ENCODE assay signal across 1 cellular context in genomic region chr17:75557075-75557851, GRCh38.
TF ChIP-seq lines count a peak whose summit lies in the region.

No MANE protein-coding gene starts in this region.

TF ChIP-seq in HepG2, 621 proteins besides CTCF, POLR2A, EP300 and RAD21 (continued from another document and continues in another):
- 0 out of 2 replicates have a peak, but pooled peaks have one; percentile 52 for TF ChIP-seq RNF219 (CRISPR knock-in tag; IDR thresholded peaks at IDR 0.05)
- TF ChIP-seq TGIF2 (CRISPR knock-in tag; IDR thresholded peaks at IDR 0.05): peak; percentile 83; the same call in 1 of the 2 replicates
- peak; percentile 30; the same call in 1 of the 2 replicates for TF ChIP-seq STAG1 (CRISPR knock-in tag; IDR thresholded peaks at IDR 0.05)
- TF ChIP-seq ZNF318 (CRISPR knock-in tag; IDR thresholded peaks at IDR 0.05): no peak
- TF ChIP-seq ZNF580 (CRISPR knock-in tag; IDR thresholded peaks at IDR 0.05; ENCODE audit: borderline replicate concordance, low read depth): peak; percentile 64; the same call in 1 of the 2 replicates
- TF ChIP-seq, protein P1, sequence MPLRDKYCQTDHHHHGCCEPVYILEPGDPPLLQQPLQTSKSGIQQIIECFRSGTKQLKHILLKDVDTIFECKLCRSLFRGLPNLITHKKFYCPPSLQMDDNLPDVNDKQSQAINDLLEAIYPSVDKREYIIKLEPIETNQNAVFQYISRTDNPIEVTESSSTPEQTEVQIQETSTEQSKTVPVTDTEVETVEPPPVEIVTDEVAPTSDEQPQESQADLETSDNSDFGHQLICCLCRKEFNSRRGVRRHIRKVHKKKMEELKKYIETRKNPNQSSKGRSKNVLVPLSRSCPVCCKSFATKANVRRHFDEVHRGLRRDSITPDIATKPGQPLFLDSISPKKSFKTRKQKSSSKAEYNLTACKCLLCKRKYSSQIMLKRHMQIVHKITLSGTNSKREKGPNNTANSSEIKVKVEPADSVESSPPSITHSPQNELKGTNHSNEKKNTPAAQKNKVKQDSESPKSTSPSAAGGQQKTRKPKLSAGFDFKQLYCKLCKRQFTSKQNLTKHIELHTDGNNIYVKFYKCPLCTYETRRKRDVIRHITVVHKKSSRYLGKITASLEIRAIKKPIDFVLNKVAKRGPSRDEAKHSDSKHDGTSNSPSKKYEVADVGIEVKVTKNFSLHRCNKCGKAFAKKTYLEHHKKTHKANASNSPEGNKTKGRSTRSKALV (CRISPR knock-in tag; IDR thresholded peaks at IDR 0.05): 0 out of 2 replicates have a peak, but pooled peaks have one; percentile 18
- peak; percentile 97 for TF ChIP-seq ZNF556 (CRISPR knock-in tag; IDR thresholded peaks at IDR 0.05; ENCODE audit: borderline replicate concordance)
- TF ChIP-seq ESRRA (CRISPR knock-in tag; IDR thresholded peaks at IDR 0.05; ENCODE audit: low read depth): peak; percentile 92
- TF ChIP-seq SMAD1 (CRISPR knock-in tag; IDR thresholded peaks at IDR 0.05; ENCODE audit: borderline replicate concordance, low read depth): 0 out of 2 replicates have a peak, but pooled peaks have one; percentile 62
- TF ChIP-seq ZNF121 (CRISPR knock-in tag; IDR thresholded peaks at IDR 0.05): peak; percentile 89
- TF ChIP-seq SALL2 (CRISPR knock-in tag; IDR thresholded peaks at IDR 0.05): peak; percentile 90
- TF ChIP-seq ERF (CRISPR knock-in tag; IDR thresholded peaks at IDR 0.05): peak; percentile 93; the same call in 1 of the 2 replicates
- peak; percentile 70 for TF ChIP-seq ETV5 (CRISPR knock-in tag; IDR thresholded peaks at IDR 0.05; ENCODE audit: borderline replicate concordance)
- no peak for TF ChIP-seq ZSCAN30 (CRISPR knock-in tag; IDR thresholded peaks at IDR 0.05)
- peak; percentile 82 for TF ChIP-seq ZMYM4 (CRISPR knock-in tag; IDR thresholded peaks at IDR 0.05)
- TF ChIP-seq, protein P2, sequence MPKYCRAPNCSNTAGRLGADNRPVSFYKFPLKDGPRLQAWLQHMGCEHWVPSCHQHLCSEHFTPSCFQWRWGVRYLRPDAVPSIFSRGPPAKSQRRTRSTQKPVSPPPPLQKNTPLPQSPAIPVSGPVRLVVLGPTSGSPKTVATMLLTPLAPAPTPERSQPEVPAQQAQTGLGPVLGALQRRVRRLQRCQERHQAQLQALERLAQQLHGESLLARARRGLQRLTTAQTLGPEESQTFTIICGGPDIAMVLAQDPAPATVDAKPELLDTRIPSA (CRISPR knock-in tag; IDR thresholded peaks at IDR 0.05; ENCODE audit: borderline replicate concordance): no peak
- TF ChIP-seq FOSL2 (CRISPR knock-in tag; IDR thresholded peaks at IDR 0.05): peak; percentile 93
- peak; percentile 87; the same call in 1 of the 2 replicates for TF ChIP-seq ZNF564 (CRISPR knock-in tag; IDR thresholded peaks at IDR 0.05)
- TF ChIP-seq MEIS2 (CRISPR knock-in tag; IDR thresholded peaks at IDR 0.05): peak; percentile 66; the same call in 1 of the 2 replicates
- peak; percentile 95 for TF ChIP-seq ZNF292 (CRISPR knock-in tag; IDR thresholded peaks at IDR 0.05; ENCODE audit: borderline replicate concordance, low read depth)
- peak; percentile 76 for TF ChIP-seq ATF2 (CRISPR knock-in tag; IDR thresholded peaks at IDR 0.05)
- no peak; the same call in 1 of the 2 replicates for TF ChIP-seq LCORL (IDR thresholded peaks at IDR 0.05)
- TF ChIP-seq LCORL (CRISPR knock-in tag; IDR thresholded peaks at IDR 0.05): peak; percentile 99
- no peak for TF ChIP-seq JDP2 (CRISPR knock-in tag; IDR thresholded peaks at IDR 0.05; ENCODE audit: borderline replicate concordance)
- TF ChIP-seq, protein P3, sequence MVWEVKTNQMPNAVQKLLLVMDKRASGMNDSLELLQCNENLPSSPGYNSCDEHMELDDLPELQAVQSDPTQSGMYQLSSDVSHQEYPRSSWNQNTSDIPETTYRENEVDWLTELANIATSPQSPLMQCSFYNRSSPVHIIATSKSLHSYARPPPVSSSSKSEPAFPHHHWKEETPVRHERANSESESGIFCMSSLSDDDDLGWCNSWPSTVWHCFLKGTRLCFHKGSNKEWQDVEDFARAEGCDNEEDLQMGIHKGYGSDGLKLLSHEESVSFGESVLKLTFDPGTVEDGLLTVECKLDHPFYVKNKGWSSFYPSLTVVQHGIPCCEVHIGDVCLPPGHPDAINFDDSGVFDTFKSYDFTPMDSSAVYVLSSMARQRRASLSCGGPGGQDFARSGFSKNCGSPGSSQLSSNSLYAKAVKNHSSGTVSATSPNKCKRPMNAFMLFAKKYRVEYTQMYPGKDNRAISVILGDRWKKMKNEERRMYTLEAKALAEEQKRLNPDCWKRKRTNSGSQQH (CRISPR knock-in tag; IDR thresholded peaks at IDR 0.05; ENCODE audit: low read depth): no peak; the same call in 1 of the 2 replicates
- TF ChIP-seq LRRFIP1 (CRISPR knock-in tag; conservative IDR thresholded peaks at IDR 0.05): no peak
- TF ChIP-seq ELF3 (CRISPR knock-in tag; IDR thresholded peaks at IDR 0.05): peak; percentile 61; the same call in 1 of the 2 replicates
- peak; percentile 59; the same call in 1 of the 2 replicates for TF ChIP-seq ZNF124 (CRISPR knock-in tag; IDR thresholded peaks at IDR 0.05)
- peak; percentile 99 for TF ChIP-seq PHF21A (CRISPR knock-in tag; IDR thresholded peaks at IDR 0.05)
- TF ChIP-seq ZNF33B (CRISPR knock-in tag; IDR thresholded peaks at IDR 0.05): peak; percentile 88
- TF ChIP-seq, protein P4, sequence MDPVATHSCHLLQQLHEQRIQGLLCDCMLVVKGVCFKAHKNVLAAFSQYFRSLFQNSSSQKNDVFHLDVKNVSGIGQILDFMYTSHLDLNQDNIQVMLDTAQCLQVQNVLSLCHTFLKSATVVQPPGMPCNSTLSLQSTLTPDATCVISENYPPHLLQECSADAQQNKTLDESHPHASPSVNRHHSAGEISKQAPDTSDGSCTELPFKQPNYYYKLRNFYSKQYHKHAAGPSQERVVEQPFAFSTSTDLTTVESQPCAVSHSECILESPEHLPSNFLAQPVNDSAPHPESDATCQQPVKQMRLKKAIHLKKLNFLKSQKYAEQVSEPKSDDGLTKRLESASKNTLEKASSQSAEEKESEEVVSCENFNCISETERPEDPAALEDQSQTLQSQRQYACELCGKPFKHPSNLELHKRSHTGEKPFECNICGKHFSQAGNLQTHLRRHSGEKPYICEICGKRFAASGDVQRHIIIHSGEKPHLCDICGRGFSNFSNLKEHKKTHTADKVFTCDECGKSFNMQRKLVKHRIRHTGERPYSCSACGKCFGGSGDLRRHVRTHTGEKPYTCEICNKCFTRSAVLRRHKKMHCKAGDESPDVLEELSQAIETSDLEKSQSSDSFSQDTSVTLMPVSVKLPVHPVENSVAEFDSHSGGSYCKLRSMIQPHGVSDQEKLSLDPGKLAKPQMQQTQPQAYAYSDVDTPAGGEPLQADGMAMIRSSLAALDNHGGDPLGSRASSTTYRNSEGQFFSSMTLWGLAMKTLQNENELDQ (CRISPR knock-in tag; IDR thresholded peaks at IDR 0.05; ENCODE audit: borderline replicate concordance): no peak
- 0 out of 2 replicates have a peak, but pooled peaks have one; percentile 37 for TF ChIP-seq ARHGAP35 (CRISPR knock-in tag; IDR thresholded peaks at IDR 0.05; ENCODE audit: borderline replicate concordance)
- TF ChIP-seq CC2D1A (CRISPR knock-in tag; IDR thresholded peaks at IDR 0.05): no peak
- peak; percentile 81; the same call in 1 of the 2 replicates for TF ChIP-seq MAF1 (CRISPR knock-in tag; IDR thresholded peaks at IDR 0.05; ENCODE audit: borderline replicate concordance)
- peak; percentile 59; the same call in 1 of the 2 replicates for TF ChIP-seq ATF3 (CRISPR knock-in tag; IDR thresholded peaks at IDR 0.05)
- TF ChIP-seq ZNF777 (CRISPR knock-in tag; IDR thresholded peaks at IDR 0.05): peak; percentile 66; the same call in 1 of the 2 replicates
- TF ChIP-seq SAP130 (CRISPR knock-in tag; IDR thresholded peaks at IDR 0.05; ENCODE audit: low read depth): peak; percentile 95
